ENCODE assay signal across 11 cellular contexts in the genomic region with DNA sequence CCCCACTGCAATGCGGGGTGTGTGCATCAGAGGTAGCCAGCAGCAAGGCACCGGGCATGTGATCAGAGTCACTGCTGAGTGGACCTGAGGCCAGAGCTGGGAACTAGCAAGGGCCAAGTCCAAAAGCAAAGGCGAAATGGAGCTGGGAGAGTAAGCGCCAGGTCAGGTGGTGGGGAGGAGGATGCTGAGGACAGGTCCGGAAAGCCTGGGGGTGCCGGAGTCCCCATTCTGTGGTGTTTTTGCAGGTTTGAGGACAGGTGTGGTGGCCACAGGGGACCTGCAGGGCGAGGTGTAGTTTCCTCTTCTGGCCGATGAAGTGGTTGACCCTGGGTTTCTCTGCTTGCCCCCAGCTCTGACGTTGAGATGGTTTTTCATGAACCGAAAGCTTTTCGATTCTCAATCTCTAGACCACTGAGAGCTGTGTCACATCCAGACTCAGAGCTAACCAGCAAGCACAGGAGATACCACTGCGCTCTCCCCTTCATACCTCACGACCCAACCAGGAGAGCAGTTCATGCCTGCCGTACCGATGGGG. TPM values are rescaled to one million over a fixed set of nuclear protein-coding genes. Genes with fewer than 3 reads are reported as not detected.
DNase-seq lines count a peak whose midpoint lies in the region; ATAC-seq and TF ChIP-seq lines count a peak whose summit lies in the region.
"Had no signal": no experiment of that assay in that cellular context is flagged by ENCODE, and none has a peak within 500 bp of the region (broad histone marks: within the 10 kb centered on the region; RNA-seq: fewer than 3 reads in every experiment).

No MANE protein-coding gene starts in this region.

- intact Hi-C loops in OCI-LY7 (cut with micrococcal nuclease; ENCODE audit: unreplicated experiment) = no loop called here

- CTCF ChIA-PET in OCI-LY7 (lab: Charles Lee; ENCODE audit: unreplicated experiment) = interaction anchor here (0.7 to 2.5 kb wide), 8 partner anchors 11 to 66 kb away, joined by 3 to 16 read pairs (median 6); no protein-coding TSS in a partner anchor

- no peaks in the 10 kb centered on the region for H4K20me1 ChIP-seq in OCI-LY7 (ENCODE audit: insufficient read depth, low read length)

- peak; percentile 81 for ATAC-seq in GM19455 (IDR thresholded peaks at IDR 0.05; ENCODE audit: unreplicated experiment)
- ATAC-seq in HG02981 (IDR thresholded peaks at IDR 0.05; ENCODE audit: unreplicated experiment) = peak; percentile 88
- ATAC-seq in SK-N-SH treated with all-trans-retinoic acid at 6 μM for 48 hours = no peak
- ATAC-seq: GM23338 had no signal

- peak overlapping the region; percentile 96 for H3K27ac ChIP-seq in OCI-LY7 (ENCODE audit: low read depth, low read length, poor library complexity, severe bottlenecking)

- no peaks in the 10 kb centered on the region for H3K9me2 ChIP-seq in OCI-LY7 (ENCODE audit: insufficient read depth, low read length)

- H3K79me2 ChIP-seq in OCI-LY7 (ENCODE audit: insufficient read depth, low read depth, low read length) = peaks cover 15% of the 10 kb centered on the region

- no peaks in the 10 kb centered on the region for H3K9me3 ChIP-seq in OCI-LY7 (ENCODE audit: low read length)

- peaks cover 74% of the 10 kb centered on the region for H3K4me1 ChIP-seq in OCI-LY7 (ENCODE audit: insufficient read depth, low read length, poor library complexity, severe bottlenecking)

- peak overlapping the region; percentile 97 for H3K4me2 ChIP-seq in OCI-LY7 (ENCODE audit: low read length)
- H3K4me2 ChIP-seq: GM23338 had no signal

- peak; percentile 25; the same call in 1 of the 3 replicates for TF ChIP-seq CTCF in GM12872 (IDR thresholded peaks at IDR 0.05; ENCODE audit: insufficient read depth, low read depth, low read length)
- TF ChIP-seq CTCF in OCI-LY7 (conservative IDR thresholded peaks at IDR 0.05; ENCODE audit: low read length) = no peak

- BruUV-seq in OCI-LY7 (replicated peaks; lab: Mats Ljungman, UMichigan) = no TSS peak

- H2AFZ ChIP-seq in OCI-LY7 (ENCODE audit: low read length) = peak overlapping the region; percentile 66
- H2AFZ ChIP-seq: GM23338 had no signal

- DNase-seq in OCI-LY7 (ENCODE audit: low spot score) = peak; percentile 70
- no peak for DNase-seq in NCI-H748 treated with DMSO at 0.1 percent for 48 hours (lab: John Stamatoyannopoulos, UW)
- no peak for DNase-seq in activated naive CD4-positive, alpha-beta T cell treated with Interleukin-2 at 50 U/mL for 16 hours
- DNase-seq in NCI-H2081 treated with DMSO at 0.1 percent for 48 hours (lab: John Stamatoyannopoulos, UW) = no peak
- DNase-seq: CD4-positive, alpha-beta memory T cell; stimulated activated CD4-positive, alpha-beta T cell treated with anti-CD3 and anti-CD28 coated beads, Interleukin-15, amount 100 ng/mL, for 24 hours had no signal

- H3K4me3 ChIP-seq in OCI-LY7 (ENCODE audit: low read depth, low read length, poor library complexity, severe bottlenecking) = peak overlapping the region; percentile 51
- H3K4me3 ChIP-seq: GM23338 had no signal

- no peaks in the 10 kb centered on the region for H3K36me3 ChIP-seq in OCI-LY7 (ENCODE audit: insufficient read depth, low read length)

- POLR2A ChIA-PET in OCI-LY7 (lab: Charles Lee) = interaction anchor here (0.7 to 9.4 kb wide), 16 partner anchors 8 to 204 kb away, joined by 3 to 141 read pairs (median 5); a partner anchor contains a TSS

TF ChIP-seq in SK-N-SH treated with all-trans-retinoic acid at 6 μM for 48 hours, 23 proteins besides CTCF, POLR2A, EP300 and RAD21:
- TF ChIP-seq ZFP3 (CRISPR knock-in tag; IDR thresholded peaks at IDR 0.05) (no peak), ZNF8 (CRISPR knock-in tag; IDR thresholded peaks at IDR 0.05) (no peak)

RNA-seq across cellular contexts. Expression of a gene that starts 35.0 kb away (rescaled TPM):
- 0.72 and 1.1 TPM in 2 replicates for total RNA-seq in OCI-LY7 (2014; rRNA removed; shearing (Covaris generic))
- 3.0 and 3.4 TPM in 2 replicates for total RNA-seq in OCI-LY7 (2022)
- total RNA-seq: CD4-positive, alpha-beta memory T cell had no signal
